ENCODE assay signal across 1 cellular context in genomic region chr2:177254433-177255226, GRCh38.
A peak's percentile ranks its signal among the peaks of the same experiment; 100 is the strongest.
TF ChIP-seq lines count a peak whose summit lies in the region.

No MANE protein-coding gene starts in this region.

TF ChIP-seq in K562, 482 proteins besides CTCF, POLR2A, EP300 and RAD21 (continued from another document):
- no peak for TF ChIP-seq THRA (IDR thresholded peaks at IDR 0.05)
- no peak for TF ChIP-seq TCF15 (CRISPR knock-in tag; IDR thresholded peaks at IDR 0.05)
- TF ChIP-seq CREM (IDR thresholded peaks at IDR 0.05; ENCODE audit: low read depth) = peak; percentile 72
- TF ChIP-seq MITF (IDR thresholded peaks at IDR 0.05) = no peak
- TF ChIP-seq KAT2B (IDR thresholded peaks at IDR 0.05; ENCODE audit: low read depth, low read length) = no peak
- no peak for TF ChIP-seq SAFB (IDR thresholded peaks at IDR 0.05; ENCODE audit: borderline replicate concordance, low read depth, low read length)
- 0 out of 2 replicates have a peak, but pooled peaks have one; percentile 50 for TF ChIP-seq HDGF (IDR thresholded peaks at IDR 0.05)
